31 cellular contexts compared by ENCODE assay signal in the genomic region with DNA sequence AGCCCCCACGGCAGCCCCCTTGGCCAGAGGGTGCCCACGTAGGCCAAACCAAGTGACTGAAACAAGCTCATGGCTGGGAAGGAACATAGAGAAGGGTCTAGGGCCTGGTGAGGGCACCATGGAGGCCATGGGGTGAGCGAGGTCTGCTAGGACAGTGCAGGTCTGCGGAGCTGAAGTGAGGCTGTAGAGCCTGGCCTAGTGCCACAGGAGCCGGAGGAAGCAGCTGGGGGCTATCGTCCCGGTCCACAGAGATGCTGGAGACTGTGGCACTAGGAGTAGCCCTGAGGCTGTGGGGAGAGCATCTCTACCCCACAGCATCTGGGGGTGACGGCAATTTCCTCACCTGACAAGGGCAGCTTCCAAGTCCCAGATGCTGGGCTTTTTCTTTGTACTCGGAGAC.
"Had no signal": no experiment of that assay in that cellular context is flagged by ENCODE, and none has a peak within 500 bp of the region (broad histone marks: within the 10 kb centered on the region; RNA-seq: fewer than 3 reads in every experiment).

No MANE protein-coding gene starts in this region.

- H3K27ac ChIP-seq: adrenal gland, body of pancreas, colonic mucosa, epithelial cell of prostate, esophagus squamous epithelium, gastroesophageal sphincter, WERI-Rb-1 had no signal

- H3K4me3 Mint-ChIP-seq: activated B cell treated with CpG ODN at 0.5 μM for 24 hours; activated CD8-positive, alpha-beta T cell treated with anti-CD3 and anti-CD28 coated beads for 36 hours; activated naive CD4-positive, alpha-beta T cell treated with anti-CD3 and anti-CD28 coated beads for 36 hours; activated naive CD4-positive, alpha-beta T cell treated with anti-CD3 and anti-CD28 coated beads, Interleukin-2, amount 50 U/mL, for 24 hours; activated naive CD8-positive, alpha-beta T cell treated with anti-CD3 and anti-CD28 coated beads for 36 hours; activated naive CD8-positive, alpha-beta T cell treated with anti-CD3 and anti-CD28 coated beads, Interleukin-2, amount 50 U/mL, for 24 hours; activated T-cell treated with anti-CD3 and anti-CD28 coated beads, Interleukin-2, amount 50 U/mL, for 4 hours; activated T-helper 17 cell treated with anti-CD3 and anti-CD28 coated beads, Interleukin-2, amount 50 U/mL, for 72 hours; T-cell; T-helper 1 cell treated with Interleukin-12 subunit alpha and Interleukin-12 subunit beta and Interleukin-4 antibody, amounts not matched to agents 30 μg/mL and 1 μg/mL, for 36 hours had no signal

- H3K27me3 Mint-ChIP-seq: activated CD8-positive, alpha-beta T cell treated with anti-CD3 and anti-CD28 coated beads for 36 hours; activated naive CD4-positive, alpha-beta T cell treated with anti-CD3 and anti-CD28 coated beads, Interleukin-2, amount 50 U/mL, for 24 hours; activated naive CD8-positive, alpha-beta T cell treated with anti-CD3 and anti-CD28 coated beads for 36 hours; activated naive CD8-positive, alpha-beta T cell treated with anti-CD3 and anti-CD28 coated beads, Interleukin-2, amount 50 U/mL, for 24 hours had no signal

- H3K36me3 Mint-ChIP-seq: activated naive CD4-positive, alpha-beta T cell treated with anti-CD3 and anti-CD28 coated beads, Interleukin-2, amount 50 U/mL, for 24 hours; activated naive CD8-positive, alpha-beta T cell treated with anti-CD3 and anti-CD28 coated beads for 36 hours; T-cell had no signal

- H3K4me1 Mint-ChIP-seq: activated B cell treated with CpG ODN at 0.5 μM for 24 hours; activated naive CD4-positive, alpha-beta T cell treated with anti-CD3 and anti-CD28 coated beads, Interleukin-2, amount 50 U/mL, for 24 hours; activated naive CD8-positive, alpha-beta T cell treated with anti-CD3 and anti-CD28 coated beads for 36 hours; activated naive CD8-positive, alpha-beta T cell treated with anti-CD3 and anti-CD28 coated beads, Interleukin-2, amount 50 U/mL, for 24 hours; activated T-helper 17 cell treated with anti-CD3 and anti-CD28 coated beads, Interleukin-2, amount 50 U/mL, for 72 hours; T-cell had no signal

- H3K27me3 ChIP-seq: adrenal gland, body of pancreas, colonic mucosa, esophagus squamous epithelium, gastroesophageal sphincter had no signal

- H3K4me1 ChIP-seq: adrenal gland, body of pancreas, colonic mucosa, esophagus squamous epithelium, gastroesophageal sphincter had no signal

- FAIRE-seq: endometrium, endothelial cell of umbilical vein had no signal

- H3K9me3 Mint-ChIP-seq: activated B cell treated with CpG ODN at 0.5 μM for 24 hours; activated CD8-positive, alpha-beta T cell treated with anti-CD3 and anti-CD28 coated beads for 36 hours; activated naive CD4-positive, alpha-beta T cell treated with anti-CD3 and anti-CD28 coated beads for 36 hours; activated naive CD4-positive, alpha-beta T cell treated with anti-CD3 and anti-CD28 coated beads, Interleukin-2, amount 50 U/mL, for 24 hours; activated naive CD8-positive, alpha-beta T cell treated with anti-CD3 and anti-CD28 coated beads for 36 hours; activated naive CD8-positive, alpha-beta T cell treated with anti-CD3 and anti-CD28 coated beads, Interleukin-2, amount 50 U/mL, for 24 hours; activated T-cell treated with anti-CD3 and anti-CD28 coated beads, Interleukin-2, amount 50 U/mL, for 4 hours; activated T-helper 17 cell treated with anti-CD3 and anti-CD28 coated beads, Interleukin-2, amount 50 U/mL, for 72 hours; T-cell; T-helper 1 cell treated with Interleukin-12 subunit alpha and Interleukin-12 subunit beta and Interleukin-4 antibody, amounts not matched to agents 30 μg/mL and 1 μg/mL, for 36 hours had no signal

- H3K36me3 ChIP-seq: adrenal gland, colonic mucosa, esophagus squamous epithelium, gastroesophageal sphincter, WERI-Rb-1 had no signal

- H3K4me3 ChIP-seq: adrenal gland, body of pancreas, colonic mucosa, esophagus squamous epithelium, gastroesophageal sphincter had no signal

- ATAC-seq: activated CD4-positive, CD25-positive, alpha-beta regulatory T cell treated with anti-CD3 and anti-CD28 coated beads, Interleukin-2, amount 50 U/mL, for 24 hours; activated CD8-positive, alpha-beta T cell treated with anti-CD3 and anti-CD28 coated beads for 36 hours; activated naive CD8-positive, alpha-beta T cell treated with anti-CD3 and anti-CD28 coated beads, Interleukin-2, amount 50 U/mL, for 24 hours; activated T-cell treated with anti-CD3 and anti-CD28 coated beads, Interleukin-2, amount 50 U/mL, for 4 hours; activated T-helper 17 cell treated with anti-CD3 and anti-CD28 coated beads, Interleukin-2, amount 50 U/mL, for 72 hours; body of pancreas; gastroesophageal sphincter; T-cell had no signal

- DNase-seq: activated B cell treated with CpG ODN at 0.5 μM for 24 hours; activated CD4-positive, alpha-beta T cell treated with anti-CD3 and anti-CD28 coated beads for 48 hours; activated CD4-positive, alpha-beta T cell treated with anti-CD3 and anti-CD28 coated beads, Interleukin-2, amount 50 U/mL, for 1 hour; activated CD4-positive, alpha-beta T cell treated with anti-CD3 and anti-CD28 coated beads, Interleukin-2, amount 50 U/mL, for 48 hours; activated CD8-positive, alpha-beta memory T cell treated with anti-CD3 and anti-CD28 coated beads for 24 hours; activated CD8-positive, alpha-beta T cell treated with anti-CD3 and anti-CD28 coated beads for 36 hours; activated effector memory CD4-positive, alpha-beta T cell treated with Interleukin-2 at 50 U/mL for 16 hours; activated naive CD4-positive, alpha-beta T cell treated with anti-CD3 and anti-CD28 coated beads for 36 hours; activated naive CD8-positive, alpha-beta T cell treated with anti-CD3 and anti-CD28 coated beads for 36 hours; activated naive CD8-positive, alpha-beta T cell treated with anti-CD3 and anti-CD28 coated beads, Interleukin-2, amount 50 U/mL, for 24 hours; activated T-cell treated with anti-CD3 and anti-CD28 coated beads, Interleukin-2, amount 50 U/mL, for 4 hours; adrenal gland; aorta; body of pancreas; caudate nucleus; colonic mucosa; effector CD8-positive, alpha-beta T cell; esophagus squamous epithelium; foreskin melanocyte; SW 1271; T-cell; T-helper 9 cell had no signal

- H3K27ac Mint-ChIP-seq: activated B cell treated with CpG ODN at 0.5 μM for 24 hours; activated CD8-positive, alpha-beta T cell treated with anti-CD3 and anti-CD28 coated beads for 36 hours; activated naive CD4-positive, alpha-beta T cell treated with anti-CD3 and anti-CD28 coated beads for 36 hours; activated naive CD4-positive, alpha-beta T cell treated with anti-CD3 and anti-CD28 coated beads, Interleukin-2, amount 50 U/mL, for 24 hours; activated naive CD8-positive, alpha-beta T cell treated with anti-CD3 and anti-CD28 coated beads for 36 hours; activated naive CD8-positive, alpha-beta T cell treated with anti-CD3 and anti-CD28 coated beads, Interleukin-2, amount 50 U/mL, for 24 hours; activated T-helper 17 cell treated with anti-CD3 and anti-CD28 coated beads, Interleukin-2, amount 50 U/mL, for 72 hours; T-cell; T-helper 1 cell treated with Interleukin-12 subunit alpha and Interleukin-12 subunit beta and Interleukin-4 antibody, amounts not matched to agents 30 μg/mL and 1 μg/mL, for 36 hours had no signal

- H3K9me3 ChIP-seq: adrenal gland, body of pancreas, colonic mucosa, esophagus squamous epithelium, gastroesophageal sphincter had no signal
